ENCODE assay signal across 10 cellular contexts in genomic region chrX:119617511-119618164, GRCh38. TPM values are rescaled to one million over a fixed set of nuclear protein-coding genes. Genes with fewer than 3 reads are reported as not detected.
DNase-seq lines count a peak whose midpoint lies in the region; ATAC-seq and TF ChIP-seq lines count a peak whose summit lies in the region.
"Had no signal": no experiment of that assay in that cellular context is flagged by ENCODE, and none has a peak within 500 bp of the region (broad histone marks: within the 10 kb centered on the region; RNA-seq: fewer than 3 reads in every experiment).

No MANE protein-coding gene starts in this region.

- H3K4me1 Mint-ChIP-seq in natural killer cell, result peaks cover 5 to 15% of the 10 kb centered on the region in 2 donors

- intact Hi-C loops in natural killer cell (cut with micrococcal nuclease) (no loop called here), Right ventricle myocardium inferior (cut with DNase I) (no loop called here)

- no peak overlapping the region for H3K4me3 Mint-ChIP-seq in natural killer cell

- TF ChIP-seq CTCF in natural killer cell (IDR thresholded peaks at IDR 0.05), result no peak

- DNase-seq in NCI-H526 (lab: John Stamatoyannopoulos, UW) (peak; percentile 81 to 90), natural killer cell (no peak), HT-29 (ENCODE audit: low spot score) (no peak), NK-92 (lab: John Stamatoyannopoulos, UW; ENCODE audit: unreplicated experiment) (no peak), Right ventricle myocardium inferior (ENCODE audit: missing footprints) (no peak)
- DNase-seq in activated effector memory CD4-positive, alpha-beta T cell treated with anti-CD3 and anti-CD28 coated beads, Interleukin-2, amount 50 U/mL, for 16 hours, result no peak
- DNase-seq: activated CD4-positive, alpha-beta T cell treated with anti-CD3 and anti-CD28 coated beads, Interleukin-2, amount 50 U/mL, for 48 hours; islet precursor cell had no signal

- no peaks in the 10 kb centered on the region for H3K9me3 Mint-ChIP-seq in natural killer cell

- H3K36me3 Mint-ChIP-seq in natural killer cell, result no peaks in the 10 kb centered on the region

- ATAC-seq in GM18909 (IDR thresholded peaks at IDR 0.05; ENCODE audit: poor library complexity, unreplicated experiment), result peak; percentile 69
- peak; percentile 68 for ATAC-seq in HG02623 (IDR thresholded peaks at IDR 0.05; ENCODE audit: unreplicated experiment)
- no peak for ATAC-seq in natural killer cell
- no peak for ATAC-seq in Right ventricle myocardium inferior

- H3K27ac Mint-ChIP-seq in natural killer cell, result peak overlapping the region; percentile 44 to 57

- H3K27me3 Mint-ChIP-seq in natural killer cell (ENCODE audit: low read depth in 2 of 2), result no peaks in the 10 kb centered on the region

RNA-seq across cellular contexts. Expression of gene NKRF, which starts 11.4 kb away (rescaled TPM):
- 1 to 10 TPM; 6.7 to 9.2 (median 6.9) TPM for total RNA-seq in natural killer cell
- 6.9 and 7.8 TPM in 2 replicates for total RNA-seq in HT-29 (2014; rRNA removed; shearing (Covaris generic))
- total RNA-seq in Right ventricle myocardium inferior, result 4.2 TPM

RNA-seq across cellular contexts. Expression of gene UBE2A, which starts 43.3 kb away (rescaled TPM):
- total RNA-seq in natural killer cell (100 to 1,000 TPM in 1 of 3 donors, 10 to 100 TPM in 2; 88.4 to 125 (median 91.0) TPM), Right ventricle myocardium inferior (66.3 TPM)
- 22.6 and 26.2 TPM in 2 replicates for total RNA-seq in HT-29 (2014; rRNA removed; shearing (Covaris generic))

RNA-seq across cellular contexts. Expression of gene STEEP1, which starts 52.4 kb away (rescaled TPM):
- 10 to 100 TPM; 23.5 to 29.2 (median 23.8) TPM for total RNA-seq in natural killer cell
- total RNA-seq in HT-29 (2014; rRNA removed; shearing (Covaris generic)), result 38.0 and 38.3 TPM in 2 replicates
- 12.6 TPM for total RNA-seq in Right ventricle myocardium inferior

Comparison
In these comparisons a context has a peak if more than half of its experiments do, and no peak if none do; other contexts are left out.
1. ATAC-seq: peak in GM18909 (single experiment) and HG02623 (single experiment); none in natural killer cell (0 of 3) and Right ventricle myocardium inferior (single experiment).
2. DNase-seq: peak in NCI-H526 (2 of 2); none in natural killer cell (single experiment), HT-29 (single experiment), NK-92 (single experiment), activated effector memory CD4-positive, alpha-beta T cell treated with anti-CD3 and anti-CD28 coated beads, Interleukin-2, amount 50 U/mL, for 16 hours (single experiment) and Right ventricle myocardium inferior (single experiment).